ENCODE assay signal across 1 cellular context in genomic region chr3:12994607-12995388, GRCh38.
TF ChIP-seq lines count a peak whose summit lies in the region.

No MANE protein-coding gene starts in this region.

TF ChIP-seq in SK-N-SH, 30 proteins besides CTCF, POLR2A, EP300 and RAD21 (continued from another document):
- TF ChIP-seq USF1 (IDR thresholded peaks at IDR 0.05; ENCODE audit: borderline replicate concordance, low read depth) (peak; percentile 40), CHD2 (IDR thresholded peaks at IDR 0.05; ENCODE audit: low read length, partially characterized antibody) (peak; percentile 65), FOSL2 (IDR thresholded peaks at IDR 0.05; ENCODE audit: borderline replicate concordance, low read depth) (no peak), ELF1 (IDR thresholded peaks at IDR 0.05) (peak; percentile 44; the same call in 1 of the 2 replicates), MXI1 (IDR thresholded peaks at IDR 0.05; ENCODE audit: low read depth, low read length) (0 out of 2 replicates have a peak, but pooled peaks have one; percentile 50), RCOR1 (IDR thresholded peaks at IDR 0.05; ENCODE audit: low read length) (no peak), POLR2AphosphoS5 (IDR thresholded peaks at IDR 0.05; ENCODE audit: low read depth, low read length) (0 out of 2 replicates have a peak, but pooled peaks have one; percentile 14), SIN3A (IDR thresholded peaks at IDR 0.05; ENCODE audit: borderline replicate concordance, low read depth, low read length) (0 out of 2 replicates have a peak, but pooled peaks have one; percentile 21), TAF1 (IDR thresholded peaks at IDR 0.05; ENCODE audit: borderline replicate concordance, low read depth, low read length) (no peak)
